8 cellular contexts compared by ENCODE assay signal in the genomic region with DNA sequence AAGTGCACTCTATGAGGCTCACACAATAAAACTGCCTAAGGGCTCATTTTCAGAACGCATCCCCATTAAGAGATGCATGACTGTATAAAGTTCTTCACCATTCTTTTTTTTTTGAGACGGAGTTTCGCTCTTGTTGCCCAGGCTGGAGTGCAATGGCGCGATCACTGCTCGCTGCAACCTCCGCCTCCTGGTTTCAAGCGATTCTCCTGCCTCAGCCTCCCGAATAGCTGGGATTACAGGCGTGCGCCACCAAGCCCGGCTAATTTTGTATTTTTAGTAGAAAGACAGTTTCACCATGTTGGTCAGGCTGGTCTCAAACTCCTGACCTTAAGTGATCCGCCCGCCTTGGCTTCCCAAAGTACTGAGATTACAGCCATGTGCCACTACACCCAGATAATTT. TPM values are rescaled to one million over a fixed set of nuclear protein-coding genes. Genes with fewer than 3 reads are reported as not detected.
DNase-seq lines count a peak whose midpoint lies in the region; ATAC-seq and TF ChIP-seq lines count a peak whose summit lies in the region.
"Not testable (repeated sequence)": the region's sequence is repeated elsewhere in the genome, so short reads cannot be mapped to it uniquely, and the experiment has no call there.

No MANE protein-coding gene starts in this region.

- CTCF ChIA-PET in PC-9 (lab: Charles Lee): interaction anchor here (0.6 to 1.0 kb wide), 3 partner anchors 41 to 804 kb away, joined by 3 to 4 read pairs (median 3); partner anchors contain the start of genes NFS1 and ROMO1
- CTCF ChIA-PET in activated CD8-positive, alpha-beta memory T cell treated with anti-CD3 and anti-CD28 coated beads, Interleukin-2, amount 10 ng/mL, durations not matched to agents 7 days and 5 days (lab: Charles Lee): not testable (repeated sequence)

- H3K4me1 ChIP-seq in HUES48 (ENCODE audit: control insufficient read depth, insufficient read depth, low read length) (peaks cover 15% of the 10 kb centered on the region), PC-9 (replicated peaks; ENCODE audit: insufficient read depth) (peaks cover 28% of the 10 kb centered on the region), cardiac muscle cell (ENCODE audit: low read depth) (peaks cover 16% of the 10 kb centered on the region)

- H3K4me2 ChIP-seq in PC-9: peak overlapping the region; percentile 93

- H3K36me3 Mint-ChIP-seq in CD14-positive monocyte: peaks cover 20 to 21% of the 10 kb centered on the region in 2 donors
- peaks cover 12% of the 10 kb centered on the region for H3K36me3 Mint-ChIP-seq in activated CD8-positive, alpha-beta memory T cell treated with anti-CD3 and anti-CD28 coated beads, Interleukin-2, amount 10 ng/mL, durations not matched to agents 7 days and 5 days
- peaks cover 23% of the 10 kb centered on the region for H3K36me3 Mint-ChIP-seq in brain
- peaks cover 35% of the 10 kb centered on the region for H3K36me3 Mint-ChIP-seq in nephron progenitor cell (ENCODE audit: low read depth)

- H3K27ac ChIP-seq in HUES48 (ENCODE audit: low read depth, low read length): not testable (repeated sequence)
- peak overlapping the region; percentile 98 for H3K27ac ChIP-seq in PC-9
- H3K27ac ChIP-seq in cardiac muscle cell: peak overlapping the region; percentile 99

- not testable (repeated sequence) for ATAC-seq in activated CD8-positive, alpha-beta memory T cell treated with anti-CD3 and anti-CD28 coated beads, Interleukin-2, amount 10 ng/mL, durations not matched to agents 7 days and 5 days; stimulated activated naive CD8-positive, alpha-beta T cell treated with anti-CD3 and anti-CD28 coated beads, Interleukin-15, amount 100 ng/mL, for 72 hours

- POLR2A ChIA-PET in PC-9 (lab: Charles Lee; ENCODE audit: unreplicated experiment): interaction anchor here (0.7 to 1.2 kb wide), 2 partner anchors 210 to 445 kb away, joined by 5 to 8 read pairs; partner anchors contain the start of gene RBM39

- not testable (repeated sequence) for H3K9me3 Mint-ChIP-seq in CD14-positive monocyte; activated CD8-positive, alpha-beta memory T cell treated with anti-CD3 and anti-CD28 coated beads, Interleukin-2, amount 10 ng/mL, durations not matched to agents 7 days and 5 days (ENCODE audit: low read depth); brain; nephron progenitor cell; stimulated activated naive CD8-positive, alpha-beta T cell treated with anti-CD3 and anti-CD28 coated beads, Interleukin-15, amount 100 ng/mL, for 72 hours

- peak overlapping the region; percentile 98; the same call in 1 of the 2 replicates for H3K4me3 ChIP-seq in HUES48 (ENCODE audit: low read depth, low read length)
- peak overlapping the region; percentile 99; the same call in 1 of the 2 replicates for H3K4me3 ChIP-seq in PC-9
- H3K4me3 ChIP-seq in cardiac muscle cell: not testable (repeated sequence)

- not testable (repeated sequence) for H3K4me3 Mint-ChIP-seq in CD14-positive monocyte
- H3K4me3 Mint-ChIP-seq in activated CD8-positive, alpha-beta memory T cell treated with anti-CD3 and anti-CD28 coated beads, Interleukin-2, amount 10 ng/mL, durations not matched to agents 7 days and 5 days: peak overlapping the region; percentile 90
- peak overlapping the region; percentile 99 to 100 (median 100) for H3K4me3 Mint-ChIP-seq in brain
- H3K4me3 Mint-ChIP-seq in nephron progenitor cell: peak overlapping the region; percentile 98
- H3K4me3 Mint-ChIP-seq in stimulated activated naive CD8-positive, alpha-beta T cell treated with anti-CD3 and anti-CD28 coated beads, Interleukin-15, amount 100 ng/mL, for 72 hours: peak overlapping the region; percentile 99

- H3K9ac ChIP-seq in HUES48 (ENCODE audit: low read depth, low read length): not testable (repeated sequence)

- H3K27me3 Mint-ChIP-seq in CD14-positive monocyte (ENCODE audit: low read depth in 3 of 3); activated CD8-positive, alpha-beta memory T cell treated with anti-CD3 and anti-CD28 coated beads, Interleukin-2, amount 10 ng/mL, durations not matched to agents 7 days and 5 days; nephron progenitor cell (ENCODE audit: low read depth, poor library complexity); stimulated activated naive CD8-positive, alpha-beta T cell treated with anti-CD3 and anti-CD28 coated beads, Interleukin-15, amount 100 ng/mL, for 72 hours: not testable (repeated sequence)
- peaks cover 16% of the 10 kb centered on the region for H3K27me3 Mint-ChIP-seq in brain

- H3K79me2 ChIP-seq in PC-9 (ENCODE audit: low read depth): peaks cover 30% of the 10 kb centered on the region

- BruUV-seq in PC-9 (replicated peaks; lab: Mats Ljungman, UMichigan): not testable (repeated sequence)

- peaks cover 12% of the 10 kb centered on the region for H3K36me3 ChIP-seq in HUES48 (ENCODE audit: control insufficient read depth, insufficient read depth, low read length)
- H3K36me3 ChIP-seq in PC-9 (ENCODE audit: low read depth); cardiac muscle cell: not testable (repeated sequence)

- H3K9me3 ChIP-seq in HUES48 (ENCODE audit: control insufficient read depth, insufficient read depth, low read length); PC-9 (ENCODE audit: insufficient read depth, low read depth); cardiac muscle cell (ENCODE audit: low read depth): not testable (repeated sequence)

- H4K20me1 ChIP-seq in PC-9 (ENCODE audit: insufficient read depth): not testable (repeated sequence)

- not testable (repeated sequence) for H3K27me3 ChIP-seq in HUES48 (ENCODE audit: control insufficient read depth, insufficient read depth, low read length); PC-9 (ENCODE audit: insufficient read depth, low read depth); cardiac muscle cell

- not testable (repeated sequence) for TF ChIP-seq CTCF in CD14-positive monocyte (IDR thresholded peaks at IDR 0.05); PC-9 (conservative IDR thresholded peaks at IDR 0.05); brain (conservative IDR thresholded peaks at IDR 0.05); cardiac muscle cell (IDR thresholded peaks at IDR 0.05; ENCODE audit: low read depth, low read length); nephron progenitor cell (IDR thresholded peaks at IDR 0.05)

- H3K27ac Mint-ChIP-seq in CD14-positive monocyte (peak overlapping the region in 6 of 7 donors; percentile 96 to 99 (median 98)), brain (peak overlapping the region in 3 of 5 experiments; percentile 99 to 100 (median 100)), nephron progenitor cell (peak overlapping the region; percentile 98)
- H3K27ac Mint-ChIP-seq in activated CD8-positive, alpha-beta memory T cell treated with anti-CD3 and anti-CD28 coated beads, Interleukin-2, amount 10 ng/mL, durations not matched to agents 7 days and 5 days: peak overlapping the region; percentile 15
- H3K27ac Mint-ChIP-seq in stimulated activated naive CD8-positive, alpha-beta T cell treated with anti-CD3 and anti-CD28 coated beads, Interleukin-15, amount 100 ng/mL, for 72 hours: peak overlapping the region in 1 of 2 donors; percentile 99

- intact Hi-C loops in CD14-positive monocyte (cut with micrococcal nuclease) (loop anchor here in 1 of 2 donors (10.0 kb wide), 1 partner anchor 113 kb away; no protein-coding TSS in a partner anchor), PC-9 (cut with micrococcal nuclease; ENCODE audit: unreplicated experiment) (loop anchor here (10.0 kb wide), 1 partner anchor 487 kb away; no protein-coding TSS in a partner anchor)

- H3K9me2 ChIP-seq in PC-9 (ENCODE audit: insufficient read depth): not testable (repeated sequence)

- peaks cover 45% of the 10 kb centered on the region for H3F3A ChIP-seq in PC-9 (ENCODE audit: insufficient read depth, low read depth)

- not testable (repeated sequence) for H2AFZ ChIP-seq in PC-9

- not testable (repeated sequence) for DNase-seq in CD14-positive monocyte (ENCODE audit: low spot score); PC-9; activated CD8-positive, alpha-beta memory T cell treated with anti-CD3 and anti-CD28 coated beads, Interleukin-2, amount 10 ng/mL, durations not matched to agents 7 days and 5 days; cardiac muscle cell (ENCODE audit: low read depth in 1 of 2, low spot score in 1 of 2); nephron progenitor cell; stimulated activated naive CD8-positive, alpha-beta T cell treated with anti-CD3 and anti-CD28 coated beads, Interleukin-15, amount 100 ng/mL, for 72 hours

- H3K4me1 Mint-ChIP-seq in CD14-positive monocyte (peaks cover 21% of the 10 kb centered on the region), brain (peaks cover 20% of the 10 kb centered on the region), nephron progenitor cell (peaks cover 21% of the 10 kb centered on the region)
- H3K4me1 Mint-ChIP-seq in activated CD8-positive, alpha-beta memory T cell treated with anti-CD3 and anti-CD28 coated beads, Interleukin-2, amount 10 ng/mL, durations not matched to agents 7 days and 5 days: peaks cover 23% of the 10 kb centered on the region
- peaks cover 15% of the 10 kb centered on the region for H3K4me1 Mint-ChIP-seq in stimulated activated naive CD8-positive, alpha-beta T cell treated with anti-CD3 and anti-CD28 coated beads, Interleukin-15, amount 100 ng/mL, for 72 hours

RNA-seq across cellular contexts. Expression of gene SCAND1, which starts 2.2 kb away (rescaled TPM):
- polyA plus RNA-seq in CD14-positive monocyte (100 to 1,000 TPM; 160 to 227 TPM), brain (ENCODE audit: insufficient read depth, low read depth, low replicate concordance) (132 TPM), cardiac muscle cell (201 and 218 TPM in 2 replicates)
- total RNA-seq in PC-9 (2021) (56.6 and 95.0 TPM in 2 replicates), cardiac muscle cell (138 and 197 TPM in 2 replicates)
- total RNA-seq in activated CD8-positive, alpha-beta memory T cell treated with anti-CD3 and anti-CD28 coated beads, Interleukin-2, amount 10 ng/mL, durations not matched to agents 7 days and 5 days: 10 to 100 TPM; 61.2 to 63.9 TPM

RNA-seq across cellular contexts. Expression of gene CNBD2, which starts 16.3 kb away (rescaled TPM):
- polyA plus RNA-seq in CD14-positive monocyte: 1 to 10 TPM; 8.0 to 9.3 TPM
- total RNA-seq in PC-9 (2021): 6.2 and 7.3 TPM in 2 replicates
- 1 to 10 TPM; 5.2 to 7.8 TPM for total RNA-seq in activated CD8-positive, alpha-beta memory T cell treated with anti-CD3 and anti-CD28 coated beads, Interleukin-2, amount 10 ng/mL, durations not matched to agents 7 days and 5 days
- 11.9 TPM for polyA plus RNA-seq in brain (ENCODE audit: insufficient read depth, low read depth, low replicate concordance)
- 8.5 and 10.4 TPM in 2 replicates for total RNA-seq in cardiac muscle cell
- 0.82 TPM in 1 of 2 replicates, not detected in the other for polyA plus RNA-seq in cardiac muscle cell
